In genomic region chr15:82644967-82645852, GRCh38 we compare ENCODE assay signal across 1 cellular context. TPM values are rescaled to one million over a fixed set of nuclear protein-coding genes. Genes with fewer than 3 reads are reported as not detected.
"Had no signal": no experiment of that assay in that cellular context is flagged by ENCODE, and none has a peak within 500 bp of the region (broad histone marks: within the 10 kb centered on the region; RNA-seq: fewer than 3 reads in every experiment).

No MANE protein-coding gene starts in this region.

RNA-seq across cellular contexts. Expression of gene CPEB1, which starts 2.0 kb away (rescaled TPM):
- total RNA-seq: HT-29 had no signal
